In genomic region chr2:8159966-8160603, GRCh38 we compare ENCODE assay signal across 1 cellular context.
A peak's percentile ranks its signal among the peaks of the same experiment; 100 is the strongest.
TF ChIP-seq lines count a peak whose summit lies in the region.

No MANE protein-coding gene starts in this region.

TF ChIP-seq in HepG2, 621 proteins besides CTCF, POLR2A, EP300 and RAD21 (continued from another document):
- no peak for TF ChIP-seq TRIM24 (CRISPR knock-in tag; IDR thresholded peaks at IDR 0.05)
- TF ChIP-seq ZNF292 (CRISPR knock-in tag; IDR thresholded peaks at IDR 0.05; ENCODE audit: borderline replicate concordance, low read depth) = peak; percentile 90; the same call in 1 of the 2 replicates
- peak; percentile 50; the same call in 1 of the 2 replicates for TF ChIP-seq PITX1 (CRISPR knock-in tag; IDR thresholded peaks at IDR 0.05)
- TF ChIP-seq POLR2AphosphoS5 (IDR thresholded peaks at IDR 0.05; ENCODE audit: low read depth, low read length) = no peak
- no peak for TF ChIP-seq ARNTL (CRISPR knock-in tag; IDR thresholded peaks at IDR 0.05)
- TF ChIP-seq BCL6 (CRISPR knock-in tag; IDR thresholded peaks at IDR 0.05) = 0 out of 2 replicates have a peak, but pooled peaks have one; percentile 27
- TF ChIP-seq SALL1 (CRISPR knock-in tag; IDR thresholded peaks at IDR 0.05) = peak; percentile 56; the same call in 1 of the 2 replicates
- no peak for TF ChIP-seq ZNF652 (CRISPR knock-in tag; IDR thresholded peaks at IDR 0.05; ENCODE audit: borderline replicate concordance, low read depth)
- TF ChIP-seq ZBTB40 (IDR thresholded peaks at IDR 0.05) = no peak
- no peak for TF ChIP-seq ZBTB40 (CRISPR knock-in tag; IDR thresholded peaks at IDR 0.05)
